ENCODE assay signal across 9 cellular contexts in the genomic region with DNA sequence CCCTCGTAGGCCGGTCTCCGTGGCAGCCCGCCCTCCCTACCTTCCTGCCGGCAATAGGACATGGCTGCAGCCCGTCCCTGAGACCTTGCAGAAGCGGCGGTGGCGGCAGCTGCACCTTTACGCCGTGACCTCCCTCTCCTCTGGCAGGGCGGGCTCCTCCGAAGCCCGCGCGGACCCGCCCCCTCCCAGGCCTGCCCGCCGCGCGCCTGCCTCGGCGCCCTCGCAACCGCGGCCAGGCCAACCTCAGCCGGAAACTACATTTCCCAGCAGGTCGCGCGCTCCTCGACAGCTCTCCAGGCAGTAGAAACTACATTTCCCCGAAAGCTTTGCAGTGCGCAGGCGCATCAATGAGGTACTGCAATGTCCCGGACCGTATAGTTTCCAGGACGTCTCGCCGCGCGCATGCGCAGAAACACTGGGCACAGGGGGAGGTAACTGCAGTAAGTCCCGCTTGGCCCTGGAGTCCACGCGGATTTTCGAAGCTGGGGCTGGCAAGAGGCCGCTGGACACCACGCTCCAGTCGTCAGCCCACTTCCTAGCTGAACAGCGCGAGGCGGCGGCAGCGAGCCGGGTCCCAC. TPM values are rescaled to one million over a fixed set of nuclear protein-coding genes. Genes with fewer than 3 reads are reported as not detected.
DNase-seq lines count a peak whose midpoint lies in the region; ATAC-seq, FAIRE-seq and TF ChIP-seq lines count a peak whose summit lies in the region.
"Had no signal": no experiment of that assay in that cellular context is flagged by ENCODE, and none has a peak within 500 bp of the region (broad histone marks: within the 10 kb centered on the region; RNA-seq: fewer than 3 reads in every experiment).

Gene CHCHD4, minus strand, starts transcription at position 256 of the 578 bp plus-strand sequence. Its CDS starts 194 bp downstream, at position 62.
Gene TMEM43, plus strand, starts transcription at position 438 of the 578 bp plus-strand sequence. CDS start 142 bp downstream, outside the sequence.

- TF ChIP-seq CTCF in AG09319 (IDR thresholded peaks at IDR 0.05; ENCODE audit: low read depth, low read length): no peak; the same call in 1 of the 2 replicates
- TF ChIP-seq CTCF in kidney (IDR thresholded peaks at IDR 0.05; ENCODE audit: borderline replicate concordance, extremely low read depth, insufficient read depth): no peak

- no peaks in the 10 kb centered on the region for H3K9me3 ChIP-seq in kidney (ENCODE audit: control insufficient read depth in 1 of 2, low read length in 2 of 2)

- H3K4me3 ChIP-seq in kidney (ENCODE audit: low read length in 2 of 2): peak within 1 kb of the TSS; percentile 74 to 88

- no peak for FAIRE-seq in kidney (lab: Jason Lieb, UNC)
- FAIRE-seq: colon had no signal

- peak; percentile 82 for ATAC-seq in GM19035 (IDR thresholded peaks at IDR 0.05; ENCODE audit: unreplicated experiment)
- peak; percentile 89 for ATAC-seq in HG03354 (IDR thresholded peaks at IDR 0.05; ENCODE audit: poor library complexity, severe bottlenecking, unreplicated experiment)

- peak within 1 kb of the TSS; percentile 66 to 86 for H3K27ac ChIP-seq in kidney (ENCODE audit: low read depth in 2 of 2, low read length in 2 of 2)

- DNase-seq in AG09319 (ENCODE audit: extremely low read depth, low read depth): peak; percentile 99
- DNase-seq in NCI-H446 treated with DMSO at 0.1 percent for 48 hours (lab: John Stamatoyannopoulos, UW): peak; percentile 94
- peak; percentile 96 for DNase-seq in activated CD4-positive, CD25-positive, alpha-beta regulatory T cell treated with anti-CD3 and anti-CD28 coated beads, Interleukin-2, amount 50 U/mL, for 72 hours
- DNase-seq in cerebellar nuclear complex (lab: John Stamatoyannopoulos, UW): peak; percentile 62 to 97
- DNase-seq in kidney: peak; percentile 100
- peak; percentile 98 for DNase-seq in stimulated activated CD4-positive, alpha-beta T cell treated with anti-CD3 and anti-CD28 coated beads, Interleukin-15, amount 100 ng/mL, for 24 hours

- peaks cover 19 to 38% of the 10 kb centered on the region in 2 donors for H3K4me1 ChIP-seq in kidney (ENCODE audit: control insufficient read depth in 1 of 2, insufficient read depth in 1 of 2, low read depth in 1 of 2, low read length in 2 of 2)

- H3K9ac ChIP-seq in kidney (ENCODE audit: low read length in 2 of 2): peak within 1 kb of the TSS; percentile 63 to 79

- intact Hi-C loops in kidney (cut with DNase I): no loop called here

- peaks cover 3 to 5% of the 10 kb centered on the region in 2 donors for H3K36me3 ChIP-seq in kidney (ENCODE audit: control insufficient read depth in 1 of 2, insufficient read depth in 2 of 2, low read length in 2 of 2)

RNA-seq across cellular contexts. Expression of gene CHCHD4, which starts in this region (rescaled TPM):
- total RNA-seq in kidney: 12.8 TPM
- 33.6 TPM for polyA plus RNA-seq in kidney (ENCODE audit: insufficient read depth, low read depth, low replicate concordance)

RNA-seq across cellular contexts. Expression of gene TMEM43, which starts in this region (rescaled TPM):
- total RNA-seq in kidney: 86.5 TPM
- polyA plus RNA-seq in kidney (ENCODE audit: insufficient read depth, low read depth, low replicate concordance): 27.6 TPM

Comparison
In these comparisons a context has a peak if more than half of its experiments do, and no peak if none do; other contexts are left out.
1. Peak in every context shown above with its lines: DNase-seq, ATAC-seq, H3K4me3 ChIP-seq and H3K27ac ChIP-seq.